Comparison of ENCODE assay signal across 1 cellular context in genomic region chr3:87987952-87988351, GRCh38.
TF ChIP-seq lines count a peak whose summit lies in the region.

No MANE protein-coding gene starts in this region.

TF ChIP-seq in GM23338, 12 proteins besides CTCF, POLR2A, EP300 and RAD21 (continued from another document):
- TF ChIP-seq ZNF462 (CRISPR knock-in tag; IDR thresholded peaks at IDR 0.05) (no peak; the same call in 1 of the 2 replicates), ZNF114 (CRISPR knock-in tag; IDR thresholded peaks at IDR 0.05) (no peak), JUNB (IDR thresholded peaks at IDR 0.05; ENCODE audit: unreplicated experiment) (no peak), EZH2phosphoT487 (IDR thresholded peaks at IDR 0.05; ENCODE audit: unreplicated experiment) (no peak), STAT1 (IDR thresholded peaks at IDR 0.05; ENCODE audit: unreplicated experiment) (no peak), REST (IDR thresholded peaks at IDR 0.05; ENCODE audit: unreplicated experiment) (no peak), NANOG (IDR thresholded peaks at IDR 0.05; ENCODE audit: borderline replicate concordance) (no peak), CREB1 (CRISPR knock-in tag; IDR thresholded peaks at IDR 0.05; ENCODE audit: low read depth) (no peak), POLR2AphosphoS5 (IDR thresholded peaks at IDR 0.05; ENCODE audit: low read depth) (no peak)
TF ChIP-seq in GM23338: peak in this region for 0.
